Comparison of ENCODE assay signal across 15 cellular contexts in the genomic region with DNA sequence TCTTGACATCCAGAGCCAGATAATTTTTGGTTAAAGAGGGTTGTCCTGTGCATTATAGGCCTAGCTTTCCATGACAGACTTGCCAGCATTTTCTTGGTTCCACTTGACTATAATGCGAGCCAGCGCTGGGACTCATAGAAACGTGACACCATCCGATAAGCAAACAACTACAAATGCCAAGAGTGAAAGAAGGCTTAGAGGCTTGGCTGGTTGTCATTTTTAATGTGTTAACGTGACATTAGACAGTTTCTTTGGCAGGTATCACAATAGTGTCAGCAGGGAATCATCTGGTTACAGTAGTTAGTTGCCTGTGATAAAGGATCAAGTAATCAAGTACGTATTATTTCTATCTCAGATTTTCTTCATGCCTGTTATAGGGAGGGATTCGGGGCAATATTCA. TPM values are rescaled to one million over a fixed set of nuclear protein-coding genes. Genes with fewer than 3 reads are reported as not detected.
DNase-seq lines count a peak whose midpoint lies in the region; ATAC-seq, FAIRE-seq and TF ChIP-seq lines count a peak whose summit lies in the region.
"Had no signal": no experiment of that assay in that cellular context is flagged by ENCODE, and none has a peak within 500 bp of the region (broad histone marks: within the 10 kb centered on the region; RNA-seq: fewer than 3 reads in every experiment).

No MANE protein-coding gene starts in this region.

- H3K4me3 ChIP-seq in testis = no peak overlapping the region
- H3K4me3 ChIP-seq in small intestine (ENCODE audit: low read depth in 1 of 2, low read length in 2 of 2) = no peak overlapping the region
- H3K4me3 ChIP-seq: esophagus squamous epithelium, thoracic aorta had no signal

- no peak for FAIRE-seq in small intestine (lab: Jason Lieb, UNC)

- no peaks in the 10 kb centered on the region for H3K4me1 ChIP-seq in testis
- no peaks in the 10 kb centered on the region for H3K4me1 ChIP-seq in small intestine (ENCODE audit: control insufficient read depth in 2 of 2, insufficient read depth in 1 of 2, low read depth in 1 of 2, low read length in 1 of 2)

- intact Hi-C loops in left cardiac atrium (cut with DNase I) = no loop called here
- intact Hi-C loops in testis (cut with DNase I; ENCODE audit: low total_unique reads) = no loop called here

- 85 to 89% methylated on average over 7 of the region's 7 CpGs for WGBS in testis, 2 donors
- 68 to 76% (median 70%) methylated on average over 7 of the region's 7 CpGs for WGBS in small intestine, 3 donors

- H3K36me3 ChIP-seq in testis (ENCODE audit: low read depth, missing control alignments) = no peaks in the 10 kb centered on the region
- no peaks in the 10 kb centered on the region for H3K36me3 ChIP-seq in small intestine (ENCODE audit: control insufficient read depth in 2 of 2, insufficient read depth in 2 of 2, low read length in 2 of 2)
- H3K36me3 ChIP-seq: esophagus squamous epithelium, thoracic aorta had no signal

- TF ChIP-seq CTCF in C4-2B (conservative IDR thresholded peaks at IDR 0.05) (no peak), testis (IDR thresholded peaks at IDR 0.05) (no peak)

- peak; percentile 78 for DNase-seq in NCI-H1105 treated with DMSO at 0.1 percent for 48 hours (lab: John Stamatoyannopoulos, UW)
- DNase-seq in NCI-H524 (lab: John Stamatoyannopoulos, UW) = peak; percentile 14 to 58
- DNase-seq in left cardiac atrium = peak; percentile 32
- no peak for DNase-seq in testis
- DNase-seq in NCI-H1930 (lab: John Stamatoyannopoulos, UW) = no peak
- no peak for DNase-seq in small intestine
- DNase-seq in HUDEP-2 (lab: John Stamatoyannopoulos, UW; ENCODE audit: unreplicated experiment in 76 of 76) = no peak
- DNase-seq: activated gamma-delta T cell; CD8-positive, alpha-beta T cell; esophagus squamous epithelium; hippocampal formation; KG1; naive B cell had no signal

- ATAC-seq in left cardiac atrium = peak; percentile 92 to 94
- ATAC-seq: CD8-positive, alpha-beta T cell had no signal

- H3K9me3 ChIP-seq in testis (no peaks in the 10 kb centered on the region), small intestine (ENCODE audit: control insufficient read depth, low read depth) (no peaks in the 10 kb centered on the region)
- H3K9me3 ChIP-seq: esophagus squamous epithelium, thoracic aorta had no signal

- no peak for TF ChIP-seq POLR2A in testis (IDR thresholded peaks at IDR 0.05)

- H3K27me3 ChIP-seq in testis = no peaks in the 10 kb centered on the region
- no peaks in the 10 kb centered on the region for H3K27me3 ChIP-seq in small intestine (ENCODE audit: control insufficient read depth in 2 of 2, insufficient read depth in 2 of 2, low read length in 2 of 2)

- peak overlapping the region; percentile 49; the same call in 1 of the 2 replicates for H3K27ac ChIP-seq in C4-2B
- no peak overlapping the region for H3K27ac ChIP-seq in testis
- no peak overlapping the region for H3K27ac ChIP-seq in small intestine (ENCODE audit: low read depth in 1 of 2, low read length in 1 of 2)
- H3K27ac ChIP-seq: esophagus squamous epithelium, thoracic aorta had no signal

RNA-seq across cellular contexts. Expression of a gene that starts 20.0 kb away (rescaled TPM):
- total RNA-seq in left cardiac atrium = 10 to 100 TPM; 59.7 to 68.9 TPM
- total RNA-seq in testis = 10 to 100 TPM; 49.9 to 63.9 TPM
- polyA plus RNA-seq in testis (ENCODE audit: insufficient read depth, low read depth, low replicate concordance) = 19.7 TPM
- polyA plus RNA-seq in small intestine = 10 to 100 TPM in 1 of 3 donors, under 1 TPM in 2; 0.67 to 13.2 (median 0.81) TPM
- total RNA-seq: CD8-positive, alpha-beta T cell had no signal

Comparison
In these comparisons a context has a peak if more than half of its experiments do, and no peak if none do; other contexts are left out.
1. DNase-seq: peak in NCI-H1105 treated with DMSO at 0.1 percent for 48 hours (single experiment), NCI-H524 (2 of 2) and left cardiac atrium (single experiment); none in testis (single experiment), NCI-H1930 (0 of 2), small intestine (single experiment) and HUDEP-2 (0 of 76).